In the genomic region with DNA sequence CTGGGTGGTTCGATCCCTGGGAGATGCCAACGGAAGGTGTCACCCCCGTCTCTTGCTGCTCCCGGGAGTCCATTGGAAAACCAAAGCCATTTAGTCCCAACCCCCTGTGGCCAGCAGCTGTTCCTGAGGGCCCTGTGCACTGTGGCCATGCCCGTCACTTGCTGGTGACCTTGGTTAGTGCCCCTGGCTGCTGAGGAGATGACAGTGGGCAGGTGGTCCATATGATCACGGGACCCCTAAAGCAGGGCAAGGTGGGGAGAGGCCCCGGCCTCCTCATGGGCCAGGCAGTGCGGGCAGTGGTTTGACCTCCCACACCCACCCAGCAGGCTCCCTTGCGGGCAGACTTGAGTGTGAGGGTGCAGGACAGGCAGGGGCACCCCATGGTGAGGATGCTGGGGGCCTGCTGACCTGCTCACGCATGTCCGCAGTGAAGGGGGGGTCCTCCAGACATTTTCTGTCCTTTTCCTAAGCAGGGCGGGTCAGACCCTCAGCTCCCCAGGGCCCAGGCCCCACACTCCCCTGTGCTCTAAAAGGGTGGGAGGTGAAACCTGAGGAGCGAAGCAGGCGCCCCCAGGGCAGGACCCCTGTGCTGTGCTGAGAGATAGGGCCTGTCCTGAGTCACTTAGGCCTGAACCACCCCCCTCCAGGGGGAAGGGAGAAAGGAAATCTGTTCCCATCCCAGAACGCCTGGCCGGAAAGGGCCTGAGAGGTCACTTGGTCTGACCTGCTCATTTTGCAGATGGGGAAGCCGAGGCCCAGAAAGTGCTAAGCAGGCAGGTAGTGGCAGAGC, we compare ENCODE assay signal across 13 cellular contexts. TPM values are rescaled to one million over a fixed set of nuclear protein-coding genes. Genes with fewer than 3 reads are reported as not detected.
DNase-seq lines count a peak whose midpoint lies in the region; ATAC-seq and TF ChIP-seq lines count a peak whose summit lies in the region.
"Had no signal": no experiment of that assay in that cellular context is flagged by ENCODE, and none has a peak within 500 bp of the region (broad histone marks: within the 10 kb centered on the region; RNA-seq: fewer than 3 reads in every experiment).

No MANE protein-coding gene starts in this region.

- H3K4me3 ChIP-seq in HUES6 (ENCODE audit: low read depth, low read length), result no peak overlapping the region
- H3K4me3 ChIP-seq in muscle layer of duodenum (ENCODE audit: low read depth in 1 of 2, low read length in 2 of 2), result peak overlapping the region in 1 of 2 donors; percentile 33
- no peak overlapping the region for H3K4me3 ChIP-seq in thoracic aorta
- H3K4me3 ChIP-seq: body of pancreas had no signal

- H3K27ac ChIP-seq in HUES6 (ENCODE audit: low read depth, low read length), result peak overlapping the region; percentile 39; the same call in 1 of the 2 replicates
- H3K27ac ChIP-seq in cingulate gyrus (ENCODE audit: low read depth, low read length), result peak overlapping the region; percentile 90
- H3K27ac ChIP-seq in muscle layer of duodenum (ENCODE audit: low read length), result peak overlapping the region; percentile 16
- peak overlapping the region; percentile 23 to 58 for H3K27ac ChIP-seq in thoracic aorta
- H3K27ac ChIP-seq: body of pancreas had no signal

- no peak for DNase-seq in thoracic aorta (ENCODE audit: low spot score)
- DNase-seq in effector CD8-positive, alpha-beta T cell (lab: John Stamatoyannopoulos, UW), result no peak
- no peak for DNase-seq in GDM1 (lab: John Stamatoyannopoulos, UW)
- no peak for DNase-seq in stimulated activated naive CD4-positive, alpha-beta T cell (lab: John Stamatoyannopoulos, UW)
- DNase-seq: activated T-cell treated with anti-CD3 and anti-CD28 coated beads, Interleukin-2, amount 50 U/mL, for 72 hours; HFFc6; NCI-H446; SHP77 treated with DMSO at 0.1 percent for 48 hours had no signal

- no peak for ATAC-seq in thoracic aorta (ENCODE audit: insufficient number of reproducible peaks, low FRiP score, low read depth)
- ATAC-seq: activated T-cell treated with anti-CD3 and anti-CD28 coated beads, Interleukin-2, amount 50 U/mL, for 72 hours; body of pancreas; naive thymus-derived CD8-positive, alpha-beta T cell had no signal

- peaks cover 63% of the 10 kb centered on the region for H3K4me1 ChIP-seq in HUES6 (ENCODE audit: control insufficient read depth, insufficient read depth, low read length)
- H3K4me1 ChIP-seq in muscle layer of duodenum (ENCODE audit: control insufficient read depth in 1 of 2, insufficient read depth in 2 of 2, low read length in 2 of 2), result peaks cover 11 to 58% of the 10 kb centered on the region in 2 donors
- H3K4me1 ChIP-seq in thoracic aorta (ENCODE audit: control insufficient read depth in 1 of 2, low read depth in 2 of 2), result peaks cover 17 to 63% of the 10 kb centered on the region in 2 donors

- no peak for TF ChIP-seq CTCF in thoracic aorta (IDR thresholded peaks at IDR 0.05)

- H3K27me3 ChIP-seq in HUES6 (ENCODE audit: control insufficient read depth, insufficient read depth, low read length) (no peaks in the 10 kb centered on the region), muscle layer of duodenum (ENCODE audit: low read depth, low read length) (no peaks in the 10 kb centered on the region), thoracic aorta (replicated peaks; ENCODE audit: insufficient read depth) (no peaks in the 10 kb centered on the region)
- H3K27me3 ChIP-seq: body of pancreas had no signal

- H3K9me3 ChIP-seq in HUES6 (ENCODE audit: control insufficient read depth, insufficient read depth, low read depth, low read length) (no peaks in the 10 kb centered on the region), muscle layer of duodenum (ENCODE audit: control insufficient read depth in 1 of 2, low read length in 2 of 2) (no peaks in the 10 kb centered on the region), thoracic aorta (no peaks in the 10 kb centered on the region)
- H3K9me3 ChIP-seq: body of pancreas had no signal

- peaks cover 37% of the 10 kb centered on the region for H3K36me3 ChIP-seq in HUES6 (ENCODE audit: control insufficient read depth, insufficient read depth, low read length)
- peaks cover 5 to 10% of the 10 kb centered on the region in 2 donors for H3K36me3 ChIP-seq in muscle layer of duodenum (ENCODE audit: control insufficient read depth in 1 of 2, insufficient read depth in 2 of 2, low read length in 2 of 2)
- peaks cover 8% of the 10 kb centered on the region for H3K36me3 ChIP-seq in thoracic aorta

- peak overlapping the region; percentile 15 for H3K9ac ChIP-seq in HUES6 (ENCODE audit: low read length)

RNA-seq across cellular contexts. Expression of gene ITM2C, which starts 6.8 kb away (rescaled TPM):
- 10 to 100 TPM; 65.5 to 70.6 TPM for total RNA-seq in thoracic aorta

RNA-seq across cellular contexts. Expression of gene GPR55, which starts 53.5 kb away (rescaled TPM):
- total RNA-seq in thoracic aorta, result not detected
- total RNA-seq: body of pancreas, HFFc6 had no signal

Comparison
In these comparisons a context has a peak if more than half of its experiments do, and no peak if none do; other contexts are left out.
1. H3K27ac ChIP-seq: peak in every context shown above with its lines; median percentile 90 in cingulate gyrus; 40 in thoracic aorta; 39 in HUES6; 16 in muscle layer of duodenum.